Comparison of ENCODE assay signal across 8 cellular contexts in genomic region chr6:6659600-6660327, GRCh38.
DNase-seq lines count a peak whose midpoint lies in the region; ATAC-seq and TF ChIP-seq lines count a peak whose summit lies in the region.

No MANE protein-coding gene starts in this region.

- peaks cover 50% of the 10 kb centered on the region for H3K4me1 ChIP-seq in BLaER1
- no peaks in the 10 kb centered on the region for H3K4me1 ChIP-seq in osteoblast (ENCODE audit: insufficient read depth, low read length)
- H3K4me1 ChIP-seq in thyroid gland, result peaks cover 0 to 4% of the 10 kb centered on the region in 2 donors

- H2AFZ ChIP-seq in osteoblast (ENCODE audit: low read length), result no peak overlapping the region

- TF ChIP-seq POLR2A in thyroid gland (IDR thresholded peaks at IDR 0.05), result no peak

- H3K27ac Mint-ChIP-seq in dendritic cell treated with granulocyte-macrophage colony-stimulating factor and Interleukin-4, amounts not matched to agents 40 ng/mL and 50 ng/mL, for 4 days, result peak overlapping the region; percentile 89

- DNase-seq in KG1 (lab: John Stamatoyannopoulos, UW) (peak; percentile 85), osteoblast (ENCODE audit: insufficient read length, low spot score, missing footprints) (no peak), NCI-H187 treated with DMSO at 0.1 percent for 48 hours (lab: John Stamatoyannopoulos, UW) (no peak), thyroid gland (no peak)

- H3K9me3 ChIP-seq in BLaER1 (peaks cover 6% of the 10 kb centered on the region; the same call in 1 of the 2 replicates), osteoblast (ENCODE audit: low read depth, low read length) (no peaks in the 10 kb centered on the region), thyroid gland (no peaks in the 10 kb centered on the region)

- H3K9me3 Mint-ChIP-seq in dendritic cell treated with granulocyte-macrophage colony-stimulating factor and Interleukin-4, amounts not matched to agents 40 ng/mL and 50 ng/mL, for 4 days, result no peaks in the 10 kb centered on the region

- intact Hi-C loops in dendritic cell treated with granulocyte-macrophage colony-stimulating factor and Interleukin-4, amounts not matched to agents 40 ng/mL and 50 ng/mL, for 4 days (cut with micrococcal nuclease), result loop anchor here (5.0 kb wide), 2 partner anchors 67 to 102 kb away; no protein-coding TSS in a partner anchor
- intact Hi-C loops in thyroid gland (cut with DNase I), result no loop called here

- no peaks in the 10 kb centered on the region for H3K27me3 ChIP-seq in BLaER1
- H3K27me3 ChIP-seq in osteoblast (ENCODE audit: insufficient read depth, low read length), result peaks cover 2% of the 10 kb centered on the region
- H3K27me3 ChIP-seq in thyroid gland, result no peaks in the 10 kb centered on the region

- no peak overlapping the region for H3K9ac ChIP-seq in BLaER1

- no peaks in the 10 kb centered on the region for H3K27me3 Mint-ChIP-seq in dendritic cell treated with granulocyte-macrophage colony-stimulating factor and Interleukin-4, amounts not matched to agents 40 ng/mL and 50 ng/mL, for 4 days

- peak overlapping the region; percentile 52; the same call in 1 of the 2 replicates for H3K27ac ChIP-seq in BLaER1
- no peak overlapping the region for H3K27ac ChIP-seq in osteoblast (ENCODE audit: low read depth, low read length)
- no peak overlapping the region for H3K27ac ChIP-seq in thyroid gland

- H3K79me2 ChIP-seq in osteoblast (ENCODE audit: insufficient read depth, low read length), result no peaks in the 10 kb centered on the region

- peak; percentile 41 for ATAC-seq in GM19372 (IDR thresholded peaks at IDR 0.05; ENCODE audit: low read depth, unreplicated experiment)
- ATAC-seq in GM19467 (IDR thresholded peaks at IDR 0.05; ENCODE audit: unreplicated experiment), result no peak

- no peaks in the 10 kb centered on the region for H3K36me3 ChIP-seq in BLaER1
- H3K36me3 ChIP-seq in osteoblast (ENCODE audit: insufficient read depth, low read length), result no peaks in the 10 kb centered on the region
- no peaks in the 10 kb centered on the region for H3K36me3 ChIP-seq in thyroid gland

- no peaks in the 10 kb centered on the region for H3K36me3 Mint-ChIP-seq in dendritic cell treated with granulocyte-macrophage colony-stimulating factor and Interleukin-4, amounts not matched to agents 40 ng/mL and 50 ng/mL, for 4 days (ENCODE audit: low read depth)

- WGBS in thyroid gland, 2 donors, result 74 to 78% methylated on average over 7 of the region's 7 CpGs

- peaks cover 92% of the 10 kb centered on the region for H3K4me1 Mint-ChIP-seq in dendritic cell treated with granulocyte-macrophage colony-stimulating factor and Interleukin-4, amounts not matched to agents 40 ng/mL and 50 ng/mL, for 4 days (ENCODE audit: low read depth)

- H3K4me2 ChIP-seq in BLaER1 (peak overlapping the region; percentile 66), osteoblast (ENCODE audit: insufficient read depth, low read length) (no peak overlapping the region)

- no peak overlapping the region for H3K4me3 Mint-ChIP-seq in dendritic cell treated with granulocyte-macrophage colony-stimulating factor and Interleukin-4, amounts not matched to agents 40 ng/mL and 50 ng/mL, for 4 days

- H3K4me3 ChIP-seq in BLaER1 (no peak overlapping the region), osteoblast (ENCODE audit: insufficient read depth, low read length) (no peak overlapping the region), thyroid gland (replicated peaks in 1 of 3) (no peak overlapping the region)

- TF ChIP-seq CTCF in osteoblast (IDR thresholded peaks at IDR 0.05; ENCODE audit: extremely low read depth, low read depth, low read length) (no peak), thyroid gland (IDR thresholded peaks at IDR 0.05) (no peak)

- H4K20me1 ChIP-seq in BLaER1, result no peaks in the 10 kb centered on the region
- H4K20me1 ChIP-seq in osteoblast (ENCODE audit: insufficient read depth, low read length), result no peaks in the 10 kb centered on the region
